13 cellular contexts compared by ENCODE assay signal in the genomic region with DNA sequence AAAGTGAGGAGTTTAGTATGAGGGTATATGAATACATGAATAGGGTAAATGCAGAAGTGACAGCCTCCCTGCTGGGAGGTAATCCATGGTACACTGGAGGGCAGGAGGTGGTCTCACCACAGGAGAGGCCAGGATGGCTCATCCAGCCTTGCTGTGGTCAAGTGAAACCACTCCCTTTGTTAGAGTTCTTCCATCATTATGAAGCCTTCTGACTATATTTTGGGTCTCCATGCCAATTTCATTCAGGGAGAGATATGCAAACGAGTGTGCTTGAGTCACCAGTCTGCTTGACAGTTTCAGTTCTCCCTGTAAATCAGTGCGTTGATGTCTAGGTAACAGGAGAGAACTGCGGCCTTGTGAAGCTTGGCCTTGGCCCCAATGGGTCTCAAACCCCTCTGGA. TPM values are rescaled to one million over a fixed set of nuclear protein-coding genes. Genes with fewer than 3 reads are reported as not detected.
DNase-seq lines count a peak whose midpoint lies in the region; ATAC-seq, FAIRE-seq and TF ChIP-seq lines count a peak whose summit lies in the region.
"Had no signal": no experiment of that assay in that cellular context is flagged by ENCODE, and none has a peak within 500 bp of the region (broad histone marks: within the 10 kb centered on the region; RNA-seq: fewer than 3 reads in every experiment).

No MANE protein-coding gene starts in this region.

- no peak for TF ChIP-seq CTCF in GM13976 (IDR thresholded peaks at IDR 0.05; ENCODE audit: borderline replicate concordance, control extremely low read depth, extremely low read depth, insufficient read depth, missing control alignments)

- TF ChIP-seq POLR2A in GM12892 (IDR thresholded peaks at IDR 0.05; ENCODE audit: low read depth, low read length): no peak

- FAIRE-seq in GM12892 (lab: Jason Lieb, UNC): no peak
- FAIRE-seq: colon had no signal

- DNase-seq in MV-4-11 (lab: John Stamatoyannopoulos, UW) (peak; percentile 97), kidney tubule cell (ENCODE audit: low spot score) (peak; percentile 25), GM13976 (ENCODE audit: low spot score) (no peak), GM12892 (ENCODE audit: insufficient read length) (no peak), AG08396 (ENCODE audit: low spot score) (no peak)
- no peak for DNase-seq in activated CD4-positive, alpha-beta T cell treated with anti-CD3 and anti-CD28 coated beads, Interleukin-2, amount 50 U/mL, for 48 hours
- DNase-seq: activated gamma-delta T cell, NCI-H1092 treated with DMSO at 0.1 percent for 48 hours had no signal

- in situ Hi-C loops in GM13976 (cut with MboI; ENCODE audit: low sequenced_read_pairs, unreplicated experiment): no loop called here

- ATAC-seq in GM19351 (IDR thresholded peaks at IDR 0.05; ENCODE audit: unreplicated experiment) (peak; percentile 80), HG02798 (IDR thresholded peaks at IDR 0.05; ENCODE audit: poor library complexity, unreplicated experiment) (peak; percentile 64)
- ATAC-seq: left lobe of liver, Panc1 had no signal

RNA-seq across cellular contexts. Expression of gene PPP3R2, which starts 16.4 kb away (rescaled TPM):
- polyA plus RNA-seq in GM12892 (2012; ENCODE audit: missing spikeins): not detected

RNA-seq across cellular contexts. Expression of gene RNF20, which starts 44.7 kb away (rescaled TPM):
- polyA plus RNA-seq in GM12892 (2012; ENCODE audit: missing spikeins): 22.8 TPM

Comparison
In these comparisons a context has a peak if more than half of its experiments do, and no peak if none do; other contexts are left out.
1. DNase-seq: peak in MV-4-11 (single experiment) and kidney tubule cell (single experiment); none in GM13976 (single experiment), GM12892 (single experiment), AG08396 (single experiment) and activated CD4-positive, alpha-beta T cell treated with anti-CD3 and anti-CD28 coated beads, Interleukin-2, amount 50 U/mL, for 48 hours (0 of 2).